Comparison of ENCODE assay signal across 9 cellular contexts in the genomic region with DNA sequence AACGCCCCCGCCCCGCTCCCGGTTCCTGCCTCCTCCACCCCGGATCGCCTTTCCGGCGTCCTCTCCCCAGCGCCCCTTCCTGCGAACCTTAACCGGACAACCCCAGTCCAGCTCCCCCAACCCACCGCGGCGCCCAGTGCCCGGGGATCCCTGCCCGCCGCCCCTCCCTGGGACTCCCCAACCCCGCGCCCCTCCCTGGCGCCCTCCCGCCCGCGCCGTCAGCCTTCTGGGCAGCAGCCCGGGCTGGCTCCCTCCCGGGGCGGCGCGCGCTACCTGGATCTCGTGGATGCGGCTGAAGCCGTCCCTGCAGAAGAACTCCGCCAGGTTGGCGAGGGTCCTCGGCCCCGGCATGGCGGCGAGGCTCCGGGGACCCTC. TPM values are rescaled to one million over a fixed set of nuclear protein-coding genes. Genes with fewer than 3 reads are reported as not detected.
A peak's percentile ranks its signal among the peaks of the same experiment; 100 is the strongest.
DNase-seq lines count a peak whose midpoint lies in the region; ATAC-seq, FAIRE-seq and TF ChIP-seq lines count a peak whose summit lies in the region.
"Had no signal": no experiment of that assay in that cellular context is flagged by ENCODE, and none has a peak within 500 bp of the region (broad histone marks: within the 10 kb centered on the region; RNA-seq: fewer than 3 reads in every experiment).

No MANE protein-coding gene starts in this region.

- no peak for FAIRE-seq in RCC 7860 (lab: Jason Lieb, UNC)

- peaks cover 15% of the 10 kb centered on the region for H3K4me1 Mint-ChIP-seq in T-helper 17 cell

- H3K27ac ChIP-seq in right atrium auricular region (no peak overlapping the region), skeletal muscle tissue (ENCODE audit: low read depth, low read length) (no peak overlapping the region)

- ATAC-seq in T-helper 17 cell: no peak
- no peak for ATAC-seq in GM19023 (IDR thresholded peaks at IDR 0.05; ENCODE audit: unreplicated experiment)

- peak overlapping the region in 1 of 3 donors; percentile 45 for H3K9ac ChIP-seq in skeletal muscle tissue (ENCODE audit: low read depth in 1 of 3, low read length in 3 of 3)

- H3K9me3 ChIP-seq in HAP-1 (no peaks in the 10 kb centered on the region), T-helper 17 cell (ENCODE audit: control insufficient read depth, low read length, poor library complexity, severe bottlenecking) (no peaks in the 10 kb centered on the region), right atrium auricular region (peaks cover 0 to 4% of the 10 kb centered on the region in 2 donors), skeletal muscle tissue (ENCODE audit: control insufficient read depth in 3 of 3, low read length in 3 of 3) (peaks cover 0 to 3% (median 0%) of the 10 kb centered on the region in 3 donors)

- H3K27me3 ChIP-seq in HAP-1 (ENCODE audit: low read depth) (no peaks in the 10 kb centered on the region), right atrium auricular region (peaks cover 8 to 9% of the 10 kb centered on the region in 2 donors), skeletal muscle tissue (ENCODE audit: control insufficient read depth in 3 of 3, insufficient read depth in 3 of 3, low read length in 3 of 3) (peaks cover 15 to 32% (median 25%) of the 10 kb centered on the region in 3 donors)

- DNase-seq in HAP-1 (ENCODE audit: low spot score in 2 of 2) (peak in 1 of 2 experiments; percentile 64), T-helper 17 cell (no peak), right atrium auricular region (ENCODE audit: low spot score) (no peak), NOMO-1 treated with DMSO at 0.1 percent for 48 hours (lab: John Stamatoyannopoulos, UW; ENCODE audit: unreplicated experiment) (no peak), T-helper 1 cell (no peak), RCC 7860 (ENCODE audit: low spot score) (no peak)

- H3K4me1 ChIP-seq in HAP-1 (peaks cover 11% of the 10 kb centered on the region), right atrium auricular region (peaks cover 0 to 24% of the 10 kb centered on the region in 2 donors), skeletal muscle tissue (ENCODE audit: control insufficient read depth in 3 of 3, insufficient read depth in 3 of 3, low read length in 3 of 3) (peaks cover 8 to 19% (median 13%) of the 10 kb centered on the region in 3 donors)

- H3K4me3 Mint-ChIP-seq in T-helper 17 cell: peak overlapping the region; percentile 80

- H3K36me3 ChIP-seq in HAP-1 (replicated peaks) (no peaks in the 10 kb centered on the region), right atrium auricular region (no peaks in the 10 kb centered on the region), skeletal muscle tissue (ENCODE audit: control insufficient read depth in 3 of 3, insufficient read depth in 3 of 3, low read length in 3 of 3) (no peaks in the 10 kb centered on the region)

- H3K4me3 ChIP-seq in HAP-1 (peak overlapping the region; percentile 64), right atrium auricular region (peak overlapping the region; percentile 29 to 54), skeletal muscle tissue (ENCODE audit: low read length in 3 of 3) (peak overlapping the region; percentile 48 to 67 (median 59))

- in situ Hi-C loops in HAP-1 (cut with MboI; ENCODE audit: low sequenced_read_pairs): no loop called here

- peaks cover 61% of the 10 kb centered on the region for H3K27me3 Mint-ChIP-seq in T-helper 17 cell

- no peak for TF ChIP-seq CTCF in right atrium auricular region (IDR thresholded peaks at IDR 0.05)

- peaks cover 8% of the 10 kb centered on the region for H3K36me3 Mint-ChIP-seq in T-helper 17 cell (ENCODE audit: low read depth)

- H3K27ac Mint-ChIP-seq in T-helper 17 cell: no peak overlapping the region
- H3K27ac Mint-ChIP-seq: activated naive CD4-positive, alpha-beta T cell treated with anti-CD3 and anti-CD28 coated beads, Interleukin-2, amount 50 U/mL, for 24 hours had no signal

RNA-seq across cellular contexts. Expression of a gene that starts 0.4 kb away (rescaled TPM):
- total RNA-seq in T-helper 17 cell (not detected), right atrium auricular region (under 1 TPM in 1 of 2 donors, not detected in 1; 0.24 TPM), skeletal muscle tissue (2.6 TPM)
